ENCODE assay signal across 8 cellular contexts in genomic region chr6:143510991-143511891, GRCh38. TPM values are rescaled to one million over a fixed set of nuclear protein-coding genes. Genes with fewer than 3 reads are reported as not detected.
DNase-seq lines count a peak whose midpoint lies in the region; ATAC-seq, FAIRE-seq and TF ChIP-seq lines count a peak whose summit lies in the region.

FUCA2 (minus strand) TSS chr6:143511720; CDS start chr6:143511634, 86 bp downstream.

- H3K14ac ChIP-seq in H1 (ENCODE audit: insufficient read length) = no peak within 1 kb of the TSS

- H3K18ac ChIP-seq in H1 (ENCODE audit: extremely low read depth, low read length) = peak within 1 kb of the TSS; percentile 97

- H2BK12ac ChIP-seq in H1 (ENCODE audit: low read depth, low read length) = peak within 1 kb of the TSS; percentile 96

- no peaks in the 10 kb centered on the region; the same call in 1 of the 2 replicates for H3K79me1 ChIP-seq in H1 (ENCODE audit: low read depth, low read length)

- H2BK120ac ChIP-seq in H1 (replicated peaks; ENCODE audit: low read depth, low read length) = peak within 1 kb of the TSS; percentile 81

- peak within 1 kb of the TSS; percentile 97 for H4K5ac ChIP-seq in H1 (ENCODE audit: insufficient read length, low read depth, low read length)

- peak within 1 kb of the TSS; percentile 93 for H3K27ac Mint-ChIP-seq in activated CD8-positive, alpha-beta memory T cell treated with anti-CD3 and anti-CD28 coated beads, Interleukin-2, amount 10 ng/mL, durations not matched to agents 7 days and 5 days
- peak within 1 kb of the TSS; percentile 94 for H3K27ac Mint-ChIP-seq in memory B cell

- peaks cover 6 to 12% (median 10%) of the 10 kb centered on the region in 4 experiments for H3K4me1 ChIP-seq in H1 (replicated peaks in 1 of 4; ENCODE audit: control insufficient read depth in 3 of 4, insufficient read depth in 4 of 4, low read length in 3 of 4)

- peak in 1 of 2 experiments; percentile 4; a peak in 2 of 4 replicates for TF ChIP-seq RAD21 in H1 (IDR thresholded peaks at IDR 0.05 in 1 of 2, conservative IDR thresholded peaks at IDR 0.05 in 1 of 2; ENCODE audit: low read depth in 2 of 2, low read length in 2 of 2)

- peaks cover 38% of the 10 kb centered on the region for H3K4me1 Mint-ChIP-seq in activated CD8-positive, alpha-beta memory T cell treated with anti-CD3 and anti-CD28 coated beads, Interleukin-2, amount 10 ng/mL, durations not matched to agents 7 days and 5 days
- peaks cover 17% of the 10 kb centered on the region for H3K4me1 Mint-ChIP-seq in memory B cell

- peak; percentile 68 for ATAC-seq in HG02973 (IDR thresholded peaks at IDR 0.05; ENCODE audit: unreplicated experiment)
- peak; percentile 82 for ATAC-seq in activated CD8-positive, alpha-beta memory T cell treated with anti-CD3 and anti-CD28 coated beads, Interleukin-2, amount 10 ng/mL, durations not matched to agents 7 days and 5 days
- peak; percentile 73 for ATAC-seq in memory B cell (ENCODE audit: low read depth)

- POLR2A ChIA-PET in H1 (lab: Charles Lee; ENCODE audit: partially characterized antibody) = interaction anchor here (0.6 to 3.2 kb wide), 9 partner anchors 9 to 332 kb away, joined by 3 to 24 read pairs (median 6); partner anchors contain the start of genes ADAT2, LTV1 and PEX3

- no peak for TF ChIP-seq CTCF in H1 (IDR thresholded peaks at IDR 0.05; ENCODE audit: control extremely low read depth in 1 of 3, insufficient read depth in 1 of 3, low read depth in 1 of 3, low read length in 3 of 3)

- peak within 1 kb of the TSS; percentile 78 to 85 for H3K4me2 ChIP-seq in H1 (ENCODE audit: insufficient read depth in 1 of 2, low read depth in 2 of 2, low read length in 2 of 2)

- no peak within 1 kb of the TSS for H2BK20ac ChIP-seq in H1 (ENCODE audit: low read length)

- peaks cover 8% of the 10 kb centered on the region for H3K23me2 ChIP-seq in H1 (ENCODE audit: low read depth, low read length)

- H3K23ac ChIP-seq in H1 (ENCODE audit: insufficient read length) = no peak within 1 kb of the TSS

- H4K8ac ChIP-seq in H1 (ENCODE audit: extremely low read depth, insufficient read depth, low read length) = peak within 1 kb of the TSS; percentile 98

- peak within 1 kb of the TSS; percentile 71 to 90 (median 90) for H3K9ac ChIP-seq in H1 (replicated peaks in 1 of 4; ENCODE audit: extremely low read depth in 1 of 4, low read depth in 3 of 4, low read length in 3 of 4)

- H4K20me1 ChIP-seq in H1 (replicated peaks in 1 of 2; ENCODE audit: control insufficient read depth in 1 of 2, insufficient read depth in 2 of 2, low read length in 2 of 2) = peaks cover 0 to 2% of the 10 kb centered on the region in 2 experiments

- CTCF ChIA-PET in activated CD8-positive, alpha-beta memory T cell treated with anti-CD3 and anti-CD28 coated beads, Interleukin-2, amount 10 ng/mL, durations not matched to agents 7 days and 5 days (lab: Charles Lee) = interaction anchor here (1.0 to 3.0 kb wide), 11 partner anchors 9 to 544 kb away, joined by 3 to 18 read pairs (median 4); partner anchors contain the start of gene LTV1
- CTCF ChIA-PET in H1 (lab: Charles Lee; ENCODE audit: partially characterized antibody) = interaction anchor here (0.5 to 7.5 kb wide), 9 partner anchors 10 to 431 kb away, joined by 3 to 77 read pairs (median 6); no protein-coding TSS in a partner anchor

- H3K4me3 Mint-ChIP-seq in activated CD8-positive, alpha-beta memory T cell treated with anti-CD3 and anti-CD28 coated beads, Interleukin-2, amount 10 ng/mL, durations not matched to agents 7 days and 5 days = peak within 1 kb of the TSS; percentile 90
- H3K4me3 Mint-ChIP-seq in memory B cell = peak within 1 kb of the TSS; percentile 99

- peak within 1 kb of the TSS; percentile 80 for H2AFZ ChIP-seq in H1 (ENCODE audit: low read length)

- FAIRE-seq in H1 (lab: Jason Lieb, UNC) = no peak

- no peaks in the 10 kb centered on the region for H3K9me3 Mint-ChIP-seq in activated CD8-positive, alpha-beta memory T cell treated with anti-CD3 and anti-CD28 coated beads, Interleukin-2, amount 10 ng/mL, durations not matched to agents 7 days and 5 days (ENCODE audit: low read depth)
- H3K9me3 Mint-ChIP-seq in memory B cell = no peaks in the 10 kb centered on the region

- peaks cover 13% of the 10 kb centered on the region for H3K36me3 Mint-ChIP-seq in activated CD8-positive, alpha-beta memory T cell treated with anti-CD3 and anti-CD28 coated beads, Interleukin-2, amount 10 ng/mL, durations not matched to agents 7 days and 5 days
- peaks cover 6% of the 10 kb centered on the region for H3K36me3 Mint-ChIP-seq in memory B cell

- peak within 1 kb of the TSS; percentile 48 for H3K4ac ChIP-seq in H1 (replicated peaks; ENCODE audit: insufficient read length, low read depth, low read length)

- no peaks in the 10 kb centered on the region for H3K9me3 ChIP-seq in H1 (ENCODE audit: insufficient read depth in 2 of 2, low read depth in 1 of 2, low read length in 1 of 2)

- 0 out of 3 replicates have a peak, but pooled peaks of 1 of the 2 experiments have one; percentile 40 for TF ChIP-seq EP300 in H1 (IDR thresholded peaks at IDR 0.05; ENCODE audit: borderline replicate concordance in 1 of 2, low read depth in 2 of 2, low read length in 2 of 2)

- H3K79me2 ChIP-seq in H1 (ENCODE audit: control insufficient read depth in 1 of 2, insufficient read depth in 2 of 2, low read length in 2 of 2) = peaks cover 0 to 19% of the 10 kb centered on the region in 2 experiments; a peak in 2 of 4 replicates

- H3K36me3 ChIP-seq in H1 (ENCODE audit: control insufficient read depth in 2 of 4, insufficient read depth in 4 of 4, low read length in 3 of 4) = peaks cover 0 to 12% (median 6%) of the 10 kb centered on the region in 4 experiments; a peak in 4 of 8 replicates

- H2AK5ac ChIP-seq in H1 (ENCODE audit: low read depth, low read length) = no peak within 1 kb of the TSS

- peaks cover 0 to 9% (median 5%) of the 10 kb centered on the region in 4 experiments; a peak in 3 of 7 replicates for H3K27me3 ChIP-seq in H1 (replicated peaks in 1 of 4; ENCODE audit: control insufficient read depth in 3 of 4, extremely low read depth in 1 of 4, insufficient read depth in 3 of 4, low read length in 3 of 4)

- H2BK5ac ChIP-seq in H1 (ENCODE audit: low read depth, low read length) = peak within 1 kb of the TSS; percentile 82; the same call in 1 of the 2 replicates

- H4K91ac ChIP-seq in H1 (replicated peaks; ENCODE audit: insufficient read length, low read length) = peak within 1 kb of the TSS; percentile 93

- H3K27ac ChIP-seq in H1 (ENCODE audit: low read depth, low read length) = peak within 1 kb of the TSS; percentile 77

- H2BK15ac ChIP-seq in H1 (ENCODE audit: low read length) = peak within 1 kb of the TSS; percentile 83

- WGBS in H1 (ENCODE audit: extremely low coverage in 1 of 2, insufficient coverage in 1 of 2, insufficient read length in 1 of 2, insufficient replicate concordance in 2 of 2, low coverage in 1 of 2, low lambda C conversion rate in 2 of 2, missing lambda C conversion rate in 1 of 2), 2 experiments = 6% methylated on average over 52 of the region's 63 CpGs; no CpG with 5 or more reads in 1 of the 2 experiments

- H3K56ac ChIP-seq in H1 (replicated peaks; ENCODE audit: insufficient read length, low read depth, low read length) = peak within 1 kb of the TSS; percentile 84

- H3K27me3 Mint-ChIP-seq in activated CD8-positive, alpha-beta memory T cell treated with anti-CD3 and anti-CD28 coated beads, Interleukin-2, amount 10 ng/mL, durations not matched to agents 7 days and 5 days = no peaks in the 10 kb centered on the region
- H3K27me3 Mint-ChIP-seq in memory B cell = no peaks in the 10 kb centered on the region

- H3K4me3 ChIP-seq in H1 (ENCODE audit: extremely low read depth in 1 of 4, insufficient read depth in 2 of 4, low read depth in 3 of 4, low read length in 4 of 4) = peak within 1 kb of the TSS; percentile 49 to 80 (median 72)

- DNase-seq in SIG-M5 treated with dmso at 0.1 percent for 504 hours (lab: John Stamatoyannopoulos, UW; ENCODE audit: unreplicated experiment) (peak; percentile 61), SIG-M5 (lab: John Stamatoyannopoulos, UW) (no peak), NCI-H748 (lab: John Stamatoyannopoulos, UW; ENCODE audit: unreplicated experiment) (peak; percentile 77), H1 (ENCODE audit: low read depth in 1 of 2, low spot score in 2 of 2) (peak; percentile 70 to 86), memory B cell (ENCODE audit: low spot score in 2 of 2) (peak; percentile 38 to 43)
- DNase-seq in activated CD8-positive, alpha-beta memory T cell treated with anti-CD3 and anti-CD28 coated beads, Interleukin-2, amount 10 ng/mL, durations not matched to agents 7 days and 5 days = peak; percentile 81
- peak; percentile 49 to 54 (median 49) for DNase-seq in stimulated activated CD4-positive, alpha-beta T cell treated with anti-CD3 and anti-CD28 coated beads, TNF-alpha, amount 100 ng/mL, for 48 hours (ENCODE audit: low read depth in 3 of 3)

- peak; percentile 91 to 98 for TF ChIP-seq POLR2A in H1 (IDR thresholded peaks at IDR 0.05; ENCODE audit: control extremely low read depth in 1 of 2, low read depth in 2 of 2, low read length in 2 of 2)

TF ChIP-seq in H1, 55 proteins besides CTCF, POLR2A, EP300 and RAD21 (continues in another document):
- TF ChIP-seq YY1 (IDR thresholded peaks at IDR 0.05; ENCODE audit: low read depth, low read length) (no peak; the same call in 1 of the 2 replicates), JUN (IDR thresholded peaks at IDR 0.05; ENCODE audit: low read depth, low read length) (0 out of 2 replicates have a peak, but pooled peaks have one; percentile 10), RBBP5 (IDR thresholded peaks at IDR 0.05; ENCODE audit: borderline replicate concordance, low read depth, low read length) (peak; percentile 94), SP1 (IDR thresholded peaks at IDR 0.05; ENCODE audit: low read depth, low read length) (peak; percentile 70; the same call in 1 of the 2 replicates), ASH2L (IDR thresholded peaks at IDR 0.05; ENCODE audit: low read length) (peak; percentile 97), POU5F1 (IDR thresholded peaks at IDR 0.05; ENCODE audit: low read depth, low read length) (no peak), CHD2 (IDR thresholded peaks at IDR 0.05; ENCODE audit: low read length) (no peak; the same call in 1 of the 2 replicates)

RNA-seq across cellular contexts. Expression of gene FUCA2, which starts in this region (rescaled TPM):
- total RNA-seq in activated CD8-positive, alpha-beta memory T cell treated with anti-CD3 and anti-CD28 coated beads, Interleukin-2, amount 10 ng/mL, durations not matched to agents 7 days and 5 days = 10 to 100 TPM; 20.2 to 23.7 TPM
- total RNA-seq in H1 (2021; fragmentation: NEBNext Ultra II Directional; extraction: Animal tissue kit (Norgen Biotek cat#: 25700)) = 47.2 and 47.4 TPM in 2 replicates
- 14.3 and 24.2 TPM in 2 replicates for polyA plus RNA-seq in H1 (2011; rRNA removed)
- polyA plus RNA-seq in H1 (2011; cell fraction: cytosol; rRNA removed) = 25.9 TPM
- 15.2 TPM for polyA plus RNA-seq in H1 (2011; cell fraction: nucleus; rRNA removed)
- polyA plus RNA-seq in H1 (2012, experiment 1 of 2) = 44.7 to 57.4 TPM (median 49.5 TPM) in 4 replicates
- polyA plus RNA-seq in H1 (2012, experiment 2 of 2) = 27.6 TPM
- polyA plus RNA-seq in H1 (2013, experiment 1 of 2) = 60.6 TPM
- polyA plus RNA-seq in H1 (2013, experiment 2 of 2) = 65.8 TPM
- polyA minus RNA-seq in H1 (2011; rRNA and poly(A)+ RNA removed) = 18.2 and 25.3 TPM in 2 replicates
- polyA minus RNA-seq in H1 (2011; cell fraction: cytosol; rRNA and poly(A)+ RNA removed) = 14.5 TPM
- 15.7 TPM for polyA minus RNA-seq in H1 (2011; cell fraction: nucleus; rRNA and poly(A)+ RNA removed)
